ENCODE assay signal across 18 cellular contexts in the genomic region with DNA sequence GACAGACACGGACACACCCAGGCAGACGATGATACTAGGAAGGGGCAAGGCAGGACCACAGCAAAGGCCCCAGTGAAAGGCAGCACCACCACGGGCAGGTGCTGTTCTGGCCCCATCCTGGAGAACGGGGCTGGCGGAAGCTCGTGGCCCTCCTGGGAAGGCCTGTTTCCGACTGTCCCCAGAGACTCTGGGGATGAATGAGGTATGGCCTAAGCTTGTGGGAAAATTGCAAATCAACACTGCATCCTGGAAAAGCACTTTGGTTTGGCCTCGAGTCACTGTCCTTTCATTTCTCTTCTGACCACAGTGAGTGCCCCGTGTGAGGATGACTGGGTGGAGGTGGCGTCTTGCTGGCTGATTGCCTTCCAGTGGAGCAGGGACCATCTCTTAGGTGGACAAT.
"Had no signal": no experiment of that assay in that cellular context is flagged by ENCODE, and none has a peak within 500 bp of the region (broad histone marks: within the 10 kb centered on the region; RNA-seq: fewer than 3 reads in every experiment).

No MANE protein-coding gene starts in this region.

- H3K27me3 ChIP-seq: cardiac muscle cell, gastrocnemius medialis, heart left ventricle, left lung, neutrophil had no signal

- H3K9me3 ChIP-seq: gastrocnemius medialis, heart left ventricle, left lung, mucosa of descending colon, neutrophil had no signal

- H3K27ac ChIP-seq: cardiac muscle cell, gastrocnemius medialis, left lung, neutrophil, parathyroid adenoma had no signal

- H3K4me3 Mint-ChIP-seq: activated CD8-positive, alpha-beta T cell treated with anti-CD3 and anti-CD28 coated beads for 36 hours; activated naive CD4-positive, alpha-beta T cell treated with anti-CD3 and anti-CD28 coated beads for 36 hours; activated T-helper 1 cell treated with anti-CD3 and anti-CD28 coated beads, Interleukin-12 subunit alpha, Interleukin-12 subunit beta, Interleukin-2, Interleukin-4 antibody, amounts not matched to agents 30 ng/mL and 10 ng/mL and 1 ng/mL, durations not matched to agents 14 hours and 24 hours and 36 hours; endodermal cell; naive thymus-derived CD8-positive, alpha-beta T cell; WTC11 had no signal

- H3K36me3 Mint-ChIP-seq: naive thymus-derived CD8-positive, alpha-beta T cell; WTC11 had no signal

- H2AFZ ChIP-seq: parathyroid adenoma had no signal

- H3K36me3 ChIP-seq: cardiac muscle cell, gastrocnemius medialis, heart left ventricle, left lung had no signal

- ATAC-seq: activated CD8-positive, alpha-beta T cell treated with anti-CD3 and anti-CD28 coated beads for 36 hours; gastrocnemius medialis; heart left ventricle; left lung; mucosa of descending colon; naive thymus-derived CD8-positive, alpha-beta T cell; WTC11 had no signal

- H3K9ac ChIP-seq: parathyroid adenoma had no signal

- H3K4me3 ChIP-seq: cardiac muscle cell, gastrocnemius medialis, heart left ventricle, left lung, mucosa of descending colon had no signal

- H3K9me3 Mint-ChIP-seq: activated CD8-positive, alpha-beta T cell treated with anti-CD3 and anti-CD28 coated beads for 36 hours; activated naive CD4-positive, alpha-beta T cell treated with anti-CD3 and anti-CD28 coated beads for 36 hours; activated T-helper 1 cell treated with anti-CD3 and anti-CD28 coated beads, Interleukin-12 subunit alpha, Interleukin-12 subunit beta, Interleukin-2, Interleukin-4 antibody, amounts not matched to agents 30 ng/mL and 10 ng/mL and 1 ng/mL, durations not matched to agents 14 hours and 24 hours and 36 hours; endodermal cell; naive thymus-derived CD8-positive, alpha-beta T cell; WTC11 had no signal

- DNase-seq: activated CD4-positive, alpha-beta T cell treated with anti-CD3 and anti-CD28 coated beads for 48 hours; activated CD8-positive, alpha-beta T cell treated with anti-CD3 and anti-CD28 coated beads for 36 hours; activated naive CD4-positive, alpha-beta T cell treated with anti-CD3 and anti-CD28 coated beads for 36 hours; endodermal cell; gastrocnemius medialis; heart left ventricle; left lung; mammary epithelial cell; mucosa of descending colon; naive thymus-derived CD8-positive, alpha-beta T cell; stimulated activated naive CD4-positive, alpha-beta T cell; T-helper 2 cell; trophoblast cell had no signal

- H3K27ac Mint-ChIP-seq: activated CD8-positive, alpha-beta T cell treated with anti-CD3 and anti-CD28 coated beads for 36 hours; activated naive CD4-positive, alpha-beta T cell treated with anti-CD3 and anti-CD28 coated beads for 36 hours; activated T-helper 1 cell treated with anti-CD3 and anti-CD28 coated beads, Interleukin-12 subunit alpha, Interleukin-12 subunit beta, Interleukin-2, Interleukin-4 antibody, amounts not matched to agents 30 ng/mL and 10 ng/mL and 1 ng/mL, durations not matched to agents 14 hours and 24 hours and 36 hours; endodermal cell; naive thymus-derived CD8-positive, alpha-beta T cell; WTC11 had no signal

- H3K27me3 Mint-ChIP-seq: activated CD8-positive, alpha-beta T cell treated with anti-CD3 and anti-CD28 coated beads for 36 hours had no signal
